ENCODE assay signal across 8 cellular contexts in the genomic region with DNA sequence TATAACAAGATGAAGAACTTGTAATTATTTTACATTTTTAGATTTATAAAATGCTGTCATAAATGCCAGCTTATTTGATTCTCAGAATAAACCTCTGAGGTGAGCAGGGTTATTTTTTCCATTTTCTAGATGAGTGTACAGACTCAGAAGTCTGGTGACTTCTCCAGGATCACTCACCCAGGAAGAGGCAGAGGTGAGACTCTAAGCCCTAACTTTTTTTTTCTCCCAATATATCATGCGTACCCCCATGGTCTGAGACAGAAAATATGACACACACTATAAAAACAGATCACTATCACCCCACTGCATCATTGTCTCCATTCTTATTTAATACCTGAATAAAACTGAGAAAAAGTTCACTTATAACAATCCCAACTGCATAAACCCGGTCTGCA. TPM values are rescaled to one million over a fixed set of nuclear protein-coding genes. Genes with fewer than 3 reads are reported as not detected.
DNase-seq lines count a peak whose midpoint lies in the region; ATAC-seq lines count a peak whose summit lies in the region.
"Not testable (repeated sequence)": the region's sequence is repeated elsewhere in the genome, so short reads cannot be mapped to it uniquely, and the experiment has no call there.

No MANE protein-coding gene starts in this region.

- DNase-seq in activated CD8-positive, alpha-beta memory T cell treated with anti-CD3 and anti-CD28 coated beads, Interleukin-2, amount 10 ng/mL, durations not matched to agents 7 days and 5 days; activated naive CD8-positive, alpha-beta T cell treated with anti-CD3 and anti-CD28 coated beads, Interleukin-2, amount 50 U/mL, for 24 hours; stimulated activated effector memory CD8-positive, alpha-beta T cell treated with anti-CD3 and anti-CD28 coated beads, Interleukin-12 subunit alpha, Interleukin-12 subunit beta, amount 100 ng/mL, for 72 hours (ENCODE audit: low spot score in 2 of 2): not testable (repeated sequence)
- DNase-seq in stimulated activated naive CD8-positive, alpha-beta T cell treated with anti-CD3 and anti-CD28 coated beads, Interleukin-15, amount 100 ng/mL, for 72 hours = peak in 1 of 2 donors; percentile 10

- H3K9me3 Mint-ChIP-seq in activated CD8-positive, alpha-beta memory T cell treated with anti-CD3 and anti-CD28 coated beads, Interleukin-2, amount 10 ng/mL, durations not matched to agents 7 days and 5 days (ENCODE audit: low read depth); activated T-helper 17 cell treated with anti-CD3 and anti-CD28 coated beads, Interleukin-2, amount 50 U/mL, for 72 hours; activated naive CD8-positive, alpha-beta T cell treated with anti-CD3 and anti-CD28 coated beads, Interleukin-2, amount 50 U/mL, for 24 hours; stimulated activated effector memory CD8-positive, alpha-beta T cell treated with anti-CD3 and anti-CD28 coated beads, Interleukin-12 subunit alpha, Interleukin-12 subunit beta, amount 100 ng/mL, for 72 hours; stimulated activated naive CD8-positive, alpha-beta T cell treated with anti-CD3 and anti-CD28 coated beads, Interleukin-15, amount 100 ng/mL, for 72 hours: not testable (repeated sequence)

- not testable (repeated sequence) for H3K36me3 Mint-ChIP-seq in activated CD8-positive, alpha-beta memory T cell treated with anti-CD3 and anti-CD28 coated beads, Interleukin-2, amount 10 ng/mL, durations not matched to agents 7 days and 5 days; activated T-helper 17 cell treated with anti-CD3 and anti-CD28 coated beads, Interleukin-2, amount 50 U/mL, for 72 hours (ENCODE audit: low read depth); activated naive CD8-positive, alpha-beta T cell treated with anti-CD3 and anti-CD28 coated beads, Interleukin-2, amount 50 U/mL, for 24 hours (ENCODE audit: low read depth); stimulated activated effector memory CD8-positive, alpha-beta T cell treated with anti-CD3 and anti-CD28 coated beads, Interleukin-12 subunit alpha, Interleukin-12 subunit beta, amount 100 ng/mL, for 72 hours

- H3K27ac Mint-ChIP-seq in activated CD8-positive, alpha-beta memory T cell treated with anti-CD3 and anti-CD28 coated beads, Interleukin-2, amount 10 ng/mL, durations not matched to agents 7 days and 5 days; stimulated activated naive CD8-positive, alpha-beta T cell treated with anti-CD3 and anti-CD28 coated beads, Interleukin-15, amount 100 ng/mL, for 72 hours: not testable (repeated sequence)
- peak overlapping the region; percentile 11 for H3K27ac Mint-ChIP-seq in activated T-helper 17 cell treated with anti-CD3 and anti-CD28 coated beads, Interleukin-2, amount 50 U/mL, for 72 hours
- H3K27ac Mint-ChIP-seq in activated naive CD8-positive, alpha-beta T cell treated with anti-CD3 and anti-CD28 coated beads, Interleukin-2, amount 50 U/mL, for 24 hours = peak overlapping the region; percentile 93
- H3K27ac Mint-ChIP-seq in stimulated activated effector memory CD8-positive, alpha-beta T cell treated with anti-CD3 and anti-CD28 coated beads, Interleukin-12 subunit alpha, Interleukin-12 subunit beta, amount 100 ng/mL, for 72 hours = peak overlapping the region; percentile 26

- H3K4me1 Mint-ChIP-seq in activated CD8-positive, alpha-beta memory T cell treated with anti-CD3 and anti-CD28 coated beads, Interleukin-2, amount 10 ng/mL, durations not matched to agents 7 days and 5 days = peaks cover 17% of the 10 kb centered on the region
- H3K4me1 Mint-ChIP-seq in activated T-helper 17 cell treated with anti-CD3 and anti-CD28 coated beads, Interleukin-2, amount 50 U/mL, for 72 hours; stimulated activated effector memory CD8-positive, alpha-beta T cell treated with anti-CD3 and anti-CD28 coated beads, Interleukin-12 subunit alpha, Interleukin-12 subunit beta, amount 100 ng/mL, for 72 hours: not testable (repeated sequence)
- peaks cover 42% of the 10 kb centered on the region for H3K4me1 Mint-ChIP-seq in activated naive CD8-positive, alpha-beta T cell treated with anti-CD3 and anti-CD28 coated beads, Interleukin-2, amount 50 U/mL, for 24 hours
- H3K4me1 Mint-ChIP-seq in stimulated activated naive CD8-positive, alpha-beta T cell treated with anti-CD3 and anti-CD28 coated beads, Interleukin-15, amount 100 ng/mL, for 72 hours = peaks cover 18% of the 10 kb centered on the region

- ATAC-seq in GM18868 (IDR thresholded peaks at IDR 0.05; ENCODE audit: unreplicated experiment) = peak; percentile 22
- peak; percentile 37 for ATAC-seq in HG03342 (IDR thresholded peaks at IDR 0.05; ENCODE audit: unreplicated experiment)
- ATAC-seq in activated CD4-positive, CD25-positive, alpha-beta regulatory T cell treated with anti-CD3 and anti-CD28 coated beads, Interleukin-2, amount 50 U/mL, for 24 hours = peak; percentile 75 to 77
- ATAC-seq in activated CD8-positive, alpha-beta memory T cell treated with anti-CD3 and anti-CD28 coated beads, Interleukin-2, amount 10 ng/mL, durations not matched to agents 7 days and 5 days = peak; percentile 45
- ATAC-seq in activated T-helper 17 cell treated with anti-CD3 and anti-CD28 coated beads, Interleukin-2, amount 50 U/mL, for 72 hours (replicated peaks) = peak; percentile 85
- ATAC-seq in activated naive CD8-positive, alpha-beta T cell treated with anti-CD3 and anti-CD28 coated beads, Interleukin-2, amount 50 U/mL, for 24 hours = peak; percentile 91
- peak; percentile 82 for ATAC-seq in stimulated activated effector memory CD8-positive, alpha-beta T cell treated with anti-CD3 and anti-CD28 coated beads, Interleukin-12 subunit alpha, Interleukin-12 subunit beta, amount 100 ng/mL, for 72 hours
- ATAC-seq in stimulated activated naive CD8-positive, alpha-beta T cell treated with anti-CD3 and anti-CD28 coated beads, Interleukin-15, amount 100 ng/mL, for 72 hours = peak; percentile 83

- H3K4me3 Mint-ChIP-seq in activated CD8-positive, alpha-beta memory T cell treated with anti-CD3 and anti-CD28 coated beads, Interleukin-2, amount 10 ng/mL, durations not matched to agents 7 days and 5 days; activated T-helper 17 cell treated with anti-CD3 and anti-CD28 coated beads, Interleukin-2, amount 50 U/mL, for 72 hours; stimulated activated effector memory CD8-positive, alpha-beta T cell treated with anti-CD3 and anti-CD28 coated beads, Interleukin-12 subunit alpha, Interleukin-12 subunit beta, amount 100 ng/mL, for 72 hours: not testable (repeated sequence)
- H3K4me3 Mint-ChIP-seq in activated naive CD8-positive, alpha-beta T cell treated with anti-CD3 and anti-CD28 coated beads, Interleukin-2, amount 50 U/mL, for 24 hours = peak overlapping the region; percentile 44
- peak overlapping the region in 1 of 2 donors; percentile 17 for H3K4me3 Mint-ChIP-seq in stimulated activated naive CD8-positive, alpha-beta T cell treated with anti-CD3 and anti-CD28 coated beads, Interleukin-15, amount 100 ng/mL, for 72 hours

- H3K27me3 Mint-ChIP-seq in activated CD8-positive, alpha-beta memory T cell treated with anti-CD3 and anti-CD28 coated beads, Interleukin-2, amount 10 ng/mL, durations not matched to agents 7 days and 5 days; activated T-helper 17 cell treated with anti-CD3 and anti-CD28 coated beads, Interleukin-2, amount 50 U/mL, for 72 hours; activated naive CD8-positive, alpha-beta T cell treated with anti-CD3 and anti-CD28 coated beads, Interleukin-2, amount 50 U/mL, for 24 hours; stimulated activated naive CD8-positive, alpha-beta T cell treated with anti-CD3 and anti-CD28 coated beads, Interleukin-15, amount 100 ng/mL, for 72 hours: not testable (repeated sequence)

- CTCF ChIA-PET in activated CD8-positive, alpha-beta memory T cell treated with anti-CD3 and anti-CD28 coated beads, Interleukin-2, amount 10 ng/mL, durations not matched to agents 7 days and 5 days (lab: Charles Lee) = not testable (repeated sequence)

RNA-seq across cellular contexts. Expression of a gene that starts 45.4 kb away (rescaled TPM):
- 1 to 10 TPM; 5.2 to 6.0 TPM for total RNA-seq in activated CD8-positive, alpha-beta memory T cell treated with anti-CD3 and anti-CD28 coated beads, Interleukin-2, amount 10 ng/mL, durations not matched to agents 7 days and 5 days
- total RNA-seq in activated T-helper 17 cell treated with anti-CD3 and anti-CD28 coated beads, Interleukin-2, amount 50 U/mL, for 72 hours = 1 to 10 TPM in 1 of 2 donors, under 1 TPM in 1; 0.50 to 1.1 TPM

Comparison
In these comparisons a context has a peak if more than half of its experiments do, and no peak if none do; other contexts are left out.
1. ATAC-seq: peak in every context shown above with its lines; median percentile 91 in activated naive CD8-positive, alpha-beta T cell treated with anti-CD3 and anti-CD28 coated beads, Interleukin-2, amount 50 U/mL, for 24 hours; 85 in activated T-helper 17 cell treated with anti-CD3 and anti-CD28 coated beads, Interleukin-2, amount 50 U/mL, for 72 hours; 83 in stimulated activated naive CD8-positive, alpha-beta T cell treated with anti-CD3 and anti-CD28 coated beads, Interleukin-15, amount 100 ng/mL, for 72 hours; 82 in stimulated activated effector memory CD8-positive, alpha-beta T cell treated with anti-CD3 and anti-CD28 coated beads, Interleukin-12 subunit alpha, Interleukin-12 subunit beta, amount 100 ng/mL, for 72 hours; 76 in activated CD4-positive, CD25-positive, alpha-beta regulatory T cell treated with anti-CD3 and anti-CD28 coated beads, Interleukin-2, amount 50 U/mL, for 24 hours; 45 in activated CD8-positive, alpha-beta memory T cell treated with anti-CD3 and anti-CD28 coated beads, Interleukin-2, amount 10 ng/mL, durations not matched to agents 7 days and 5 days; 37 in HG03342; 22 in GM18868.